In genomic region chr2:157170299-157170698, GRCh38 we compare ENCODE assay signal across 20 cellular contexts.
"Had no signal": no experiment of that assay in that cellular context is flagged by ENCODE, and none has a peak within 500 bp of the region (broad histone marks: within the 10 kb centered on the region; RNA-seq: fewer than 3 reads in every experiment).

No MANE protein-coding gene starts in this region.

- ATAC-seq: activated CD8-positive, alpha-beta memory T cell treated with anti-CD3 and anti-CD28 coated beads, Interleukin-2, amount 10 ng/mL, durations not matched to agents 7 days and 5 days; gastroesophageal sphincter; heart left ventricle; left lung; stimulated activated naive CD8-positive, alpha-beta T cell treated with anti-CD3 and anti-CD28 coated beads, Interleukin-15, Interleukin-2, amounts not matched to agents 100 U/mL and 50 U/mL, for 24 hours had no signal

- H3K27me3 Mint-ChIP-seq: activated B cell treated with CpG ODN at 0.5 μM for 24 hours had no signal

- H3K4me1 Mint-ChIP-seq: activated B cell treated with CpG ODN at 0.5 μM for 24 hours; activated CD8-positive, alpha-beta memory T cell treated with anti-CD3 and anti-CD28 coated beads, Interleukin-2, amount 10 ng/mL, durations not matched to agents 7 days and 5 days; activated naive CD8-positive, alpha-beta T cell treated with anti-CD3 and anti-CD28 coated beads, Interleukin-2, amount 10 ng/mL, durations not matched to agents 7 days and 5 days had no signal

- H3K36me3 ChIP-seq: esophagus muscularis mucosa, gastroesophageal sphincter, heart left ventricle, left lung, tibial artery had no signal

- H3K27ac ChIP-seq: esophagus muscularis mucosa, gastroesophageal sphincter, heart left ventricle, left lung, skin epidermis, tibial artery had no signal

- DNase-seq: activated B cell treated with CpG ODN at 0.5 μM for 24 hours; activated CD4-positive, alpha-beta memory T cell treated with anti-CD3 and anti-CD28 coated beads for 36 hours; activated CD4-positive, alpha-beta T cell treated with anti-CD3 and anti-CD28 coated beads for 4 hours; activated CD8-positive, alpha-beta memory T cell treated with anti-CD3 and anti-CD28 coated beads, Interleukin-2, amount 10 ng/mL, durations not matched to agents 7 days and 5 days; activated naive CD8-positive, alpha-beta T cell treated with anti-CD3 and anti-CD28 coated beads, Interleukin-2, amount 10 ng/mL, durations not matched to agents 7 days and 5 days; anterior cingulate cortex; cerebellar nuclear complex; effector CD8-positive, alpha-beta T cell; heart left ventricle; left lung; midbrain; posterior cingulate gyrus; stimulated activated naive CD8-positive, alpha-beta T cell treated with anti-CD3 and anti-CD28 coated beads, Interleukin-15, Interleukin-2, amounts not matched to agents 100 U/mL and 50 U/mL, for 24 hours; substantia nigra; tibial artery had no signal

- H3K4me1 ChIP-seq: left lung had no signal

- H3K27ac Mint-ChIP-seq: activated B cell treated with CpG ODN at 0.5 μM for 24 hours; activated CD4-positive, alpha-beta memory T cell treated with anti-CD3 and anti-CD28 coated beads for 36 hours; activated CD8-positive, alpha-beta memory T cell treated with anti-CD3 and anti-CD28 coated beads, Interleukin-2, amount 10 ng/mL, durations not matched to agents 7 days and 5 days; activated naive CD8-positive, alpha-beta T cell treated with anti-CD3 and anti-CD28 coated beads, Interleukin-2, amount 10 ng/mL, durations not matched to agents 7 days and 5 days; dendritic cell treated with granulocyte-macrophage colony-stimulating factor and Interleukin-4, amounts not matched to agents 40 ng/mL and 50 ng/mL, for 4 days; nephron had no signal

- H3K4me3 ChIP-seq: esophagus muscularis mucosa, gastroesophageal sphincter, heart left ventricle, left lung, skin epidermis, tibial artery had no signal

- H3K4me3 Mint-ChIP-seq: activated B cell treated with CpG ODN at 0.5 μM for 24 hours; activated CD4-positive, alpha-beta memory T cell treated with anti-CD3 and anti-CD28 coated beads for 36 hours; activated CD8-positive, alpha-beta memory T cell treated with anti-CD3 and anti-CD28 coated beads, Interleukin-2, amount 10 ng/mL, durations not matched to agents 7 days and 5 days; activated naive CD8-positive, alpha-beta T cell treated with anti-CD3 and anti-CD28 coated beads, Interleukin-2, amount 10 ng/mL, durations not matched to agents 7 days and 5 days; dendritic cell treated with granulocyte-macrophage colony-stimulating factor and Interleukin-4, amounts not matched to agents 40 ng/mL and 50 ng/mL, for 4 days; nephron had no signal

- H3K9me3 ChIP-seq: esophagus muscularis mucosa, gastroesophageal sphincter had no signal

- H3K27me3 ChIP-seq: esophagus muscularis mucosa, gastroesophageal sphincter, heart left ventricle, left lung, tibial artery had no signal

- H3K36me3 Mint-ChIP-seq: activated CD4-positive, alpha-beta memory T cell treated with anti-CD3 and anti-CD28 coated beads for 36 hours; activated CD8-positive, alpha-beta memory T cell treated with anti-CD3 and anti-CD28 coated beads, Interleukin-2, amount 10 ng/mL, durations not matched to agents 7 days and 5 days; activated naive CD8-positive, alpha-beta T cell treated with anti-CD3 and anti-CD28 coated beads, Interleukin-2, amount 10 ng/mL, durations not matched to agents 7 days and 5 days had no signal

- H3K9me3 Mint-ChIP-seq: activated B cell treated with CpG ODN at 0.5 μM for 24 hours; activated CD4-positive, alpha-beta memory T cell treated with anti-CD3 and anti-CD28 coated beads for 36 hours; activated naive CD8-positive, alpha-beta T cell treated with anti-CD3 and anti-CD28 coated beads, Interleukin-2, amount 10 ng/mL, durations not matched to agents 7 days and 5 days; dendritic cell treated with granulocyte-macrophage colony-stimulating factor and Interleukin-4, amounts not matched to agents 40 ng/mL and 50 ng/mL, for 4 days had no signal
